Comparison of ENCODE assay signal across 7 cellular contexts in the genomic region with DNA sequence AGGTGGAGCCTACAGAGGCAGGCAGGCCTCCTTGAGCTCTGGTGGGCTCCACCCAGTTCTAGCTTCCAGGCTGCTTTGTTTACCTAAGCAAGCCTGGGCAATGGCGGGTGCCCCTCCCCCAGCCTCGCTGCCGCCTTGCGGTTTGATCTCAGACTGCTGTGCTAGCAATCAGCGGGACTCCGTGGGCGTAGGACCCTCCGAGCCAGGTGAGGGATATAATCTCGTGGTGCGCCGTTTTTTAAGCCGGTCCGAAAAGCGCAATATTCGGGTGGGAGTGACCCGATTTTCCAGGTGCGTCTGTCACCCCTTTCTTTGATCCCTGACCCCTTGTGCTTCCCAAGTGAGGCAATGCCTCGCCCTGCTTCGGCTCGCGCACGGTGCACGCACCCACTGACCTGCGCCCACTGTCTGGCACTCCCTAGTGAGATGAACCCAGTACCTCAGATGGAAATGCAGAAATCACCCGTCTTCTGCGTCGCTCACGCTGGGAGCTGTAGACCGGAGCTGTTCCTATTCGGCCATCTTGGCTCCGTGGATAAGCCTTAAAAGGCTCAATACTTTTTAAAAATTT. TPM values are rescaled to one million over a fixed set of nuclear protein-coding genes. Genes with fewer than 3 reads are reported as not detected.
DNase-seq lines count a peak whose midpoint lies in the region; ATAC-seq, FAIRE-seq and TF ChIP-seq lines count a peak whose summit lies in the region.
"Not testable (repeated sequence)": the region's sequence is repeated elsewhere in the genome, so short reads cannot be mapped to it uniquely, and the experiment has no call there.

No MANE protein-coding gene starts in this region.

- not testable (repeated sequence) for H3F3A ChIP-seq in smooth muscle cell (ENCODE audit: low read depth)

- H3K9me3 ChIP-seq in HUES6 (ENCODE audit: control insufficient read depth, insufficient read depth, low read depth, low read length); NT2/D1 (ENCODE audit: insufficient read depth, low read length); K562 (replicated peaks; ENCODE audit: control insufficient read depth, insufficient read depth, low read depth, low read length); smooth muscle cell (replicated peaks; ENCODE audit: low read depth): not testable (repeated sequence)

- TF ChIP-seq EP300 in K562 (IDR thresholded peaks at IDR 0.05; ENCODE audit: low read length), result not testable (repeated sequence)

- not testable (repeated sequence) for H3K4me1 ChIP-seq in HUES6 (ENCODE audit: control insufficient read depth, insufficient read depth, low read length); NT2/D1 (ENCODE audit: insufficient read depth, insufficient read length); K562 (replicated peaks in 1 of 2; ENCODE audit: control insufficient read depth in 2 of 2, insufficient read depth in 2 of 2, low read length in 2 of 2); smooth muscle cell (ENCODE audit: low read depth)

- CTCF ChIA-PET in Calu3 (lab: Charles Lee), result interaction anchor here (1.1 kb wide), 1 partner anchor 71 kb away, joined by 3 read pairs; no protein-coding TSS in a partner anchor
- CTCF ChIA-PET in K562 (lab: Yijun Ruan, JAX; ENCODE audit: low intra/inter-chr PET ratio), result not testable (repeated sequence)

- H3K27me3 ChIP-seq in H7 (ENCODE audit: control insufficient read depth, insufficient read depth, low read length); HUES6 (ENCODE audit: control insufficient read depth, insufficient read depth, low read length); NT2/D1 (ENCODE audit: insufficient read depth, insufficient read length); K562 (ENCODE audit: control insufficient read depth in 2 of 2, insufficient read depth in 2 of 2, low read length in 2 of 2); smooth muscle cell (ENCODE audit: low read depth): not testable (repeated sequence)

- not testable (repeated sequence) for BruUV-seq in Calu3 (replicated peaks; lab: Mats Ljungman, UMichigan)
- TSS peak; percentile 81 for BruUV-seq in K562 (replicated peaks; lab: Mats Ljungman, UMichigan)

- H3K4me2 ChIP-seq in K562 (ENCODE audit: insufficient read depth, low read length), result peak overlapping the region; percentile 70
- H3K4me2 ChIP-seq in smooth muscle cell, result not testable (repeated sequence)

- H3K9me1 ChIP-seq in K562 (ENCODE audit: control insufficient read depth, insufficient read depth, low read length), result not testable (repeated sequence)

- not testable (repeated sequence) for H4K20me1 ChIP-seq in K562 (replicated peaks; ENCODE audit: control insufficient read depth, insufficient read depth, low read length); smooth muscle cell (ENCODE audit: low read depth)

- H3K4me3 ChIP-seq in H7 (ENCODE audit: insufficient read depth, low read depth, low read length), result peak overlapping the region; percentile 23
- H3K4me3 ChIP-seq in HUES6 (ENCODE audit: low read depth, low read length), result peak overlapping the region; percentile 52
- H3K4me3 ChIP-seq in NT2/D1 (ENCODE audit: insufficient read length, low read depth), result peak overlapping the region; percentile 9
- peak overlapping the region; percentile 16 for H3K4me3 ChIP-seq in K562
- H3K4me3 ChIP-seq in smooth muscle cell, result peak overlapping the region; percentile 16

- peak; percentile 71 for ATAC-seq in K562

- H3K27ac Mint-ChIP-seq in Calu3 (ENCODE audit: unreplicated experiment), result peak overlapping the region; percentile 79
- H3K27ac Mint-ChIP-seq in mesothelial cell of epicardium, result not testable (repeated sequence)

- not testable (repeated sequence) for TF ChIP-seq CTCF in Calu3 (IDR thresholded peaks at IDR 0.05; ENCODE audit: unreplicated experiment); K562 (IDR thresholded peaks at IDR 0.05 in 2 of 3, conservative IDR thresholded peaks at IDR 0.05 in 1 of 3; ENCODE audit: insufficient read depth in 2 of 3, low read depth in 1 of 3, low read length in 3 of 3); mesothelial cell of epicardium (IDR thresholded peaks at IDR 0.05; ENCODE audit: unreplicated experiment); smooth muscle cell (IDR thresholded peaks at IDR 0.05; ENCODE audit: borderline replicate concordance, insufficient read depth, poor library complexity, severe bottlenecking)

- peaks cover 28% of the 10 kb centered on the region for H3K4me1 Mint-ChIP-seq in Calu3 (ENCODE audit: low read depth, unreplicated experiment)
- not testable (repeated sequence) for H3K4me1 Mint-ChIP-seq in mesothelial cell of epicardium

- POLR2A ChIA-PET in K562 (lab: Yijun Ruan, JAX), result interaction anchor here (0.9 to 1.3 kb wide), 4 partner anchors 10 to 198 kb away, joined by 3 to 5 read pairs (median 4); no protein-coding TSS in a partner anchor

- H2AFZ ChIP-seq in K562 (ENCODE audit: low read depth, low read length), result peak overlapping the region; percentile 83
- not testable (repeated sequence) for H2AFZ ChIP-seq in smooth muscle cell (ENCODE audit: low read depth)

- H3K9me3 Mint-ChIP-seq in Calu3 (ENCODE audit: low read depth, unreplicated experiment); mesothelial cell of epicardium: not testable (repeated sequence)

- H3K4me3 Mint-ChIP-seq in Calu3 (ENCODE audit: low read depth, unreplicated experiment), result peak overlapping the region; percentile 82
- peak overlapping the region; percentile 28 for H3K4me3 Mint-ChIP-seq in mesothelial cell of epicardium

- intact Hi-C loops in Calu3 (cut with micrococcal nuclease; ENCODE audit: unreplicated experiment); K562 (cut with micrococcal nuclease): not testable (repeated sequence)

- H3K27ac ChIP-seq in HUES6 (ENCODE audit: low read depth, low read length), result peak overlapping the region; percentile 64
- H3K27ac ChIP-seq in K562 (ENCODE audit: extremely low read depth, low read depth, low read length); smooth muscle cell (ENCODE audit: low read depth): not testable (repeated sequence)

- TF ChIP-seq RAD21 in K562 (CRISPR knock-in tag; conservative IDR thresholded peaks at IDR 0.05 in 1 of 2, IDR thresholded peaks at IDR 0.05 in 1 of 2), result not testable (repeated sequence)

- H3K79me2 ChIP-seq in K562 (ENCODE audit: control insufficient read depth, insufficient read depth, low read length); smooth muscle cell (ENCODE audit: low read depth): not testable (repeated sequence)

- DNase-seq in Calu3, result peak; percentile 76
- not testable (repeated sequence) for DNase-seq in H7; NT2/D1 (ENCODE audit: low read depth, low spot score); K562 (ENCODE audit: extremely low read depth in 1 of 4, low spot score in 3 of 4); mesothelial cell of epicardium (ENCODE audit: low spot score in 2 of 2, unreplicated experiment in 2 of 2); smooth muscle cell (lab: John Stamatoyannopoulos, UW; ENCODE audit: unreplicated experiment)

- WGBS in K562 (ENCODE audit: insufficient coverage, low coverage, missing lambda C conversion rate), result 2% methylated on average over 19 of the region's 31 CpGs
- 80% methylated on average over 30 of the region's 31 CpGs for WGBS in smooth muscle cell (ENCODE audit: low lambda C conversion rate)

- peak overlapping the region; percentile 36 for H3K9ac ChIP-seq in HUES6 (ENCODE audit: low read length)
- not testable (repeated sequence) for H3K9ac ChIP-seq in NT2/D1 (ENCODE audit: insufficient read length, low read depth); smooth muscle cell (ENCODE audit: low read depth)
- peak overlapping the region; percentile 12 to 72; a peak in 3 of 4 replicates for H3K9ac ChIP-seq in K562 (ENCODE audit: insufficient read depth in 1 of 2, low read depth in 2 of 2, low read length in 2 of 2)

- peaks cover 15% of the 10 kb centered on the region for H3K36me3 Mint-ChIP-seq in Calu3 (ENCODE audit: insufficient read depth, unreplicated experiment)
- H3K36me3 Mint-ChIP-seq in mesothelial cell of epicardium, result not testable (repeated sequence)

- not testable (repeated sequence) for H3K36me3 ChIP-seq in H7 (replicated peaks; ENCODE audit: control insufficient read depth, insufficient read depth, low read length); HUES6 (ENCODE audit: control insufficient read depth, insufficient read depth, low read length); NT2/D1 (ENCODE audit: insufficient read depth, insufficient read length, low read length); K562 (ENCODE audit: control insufficient read depth, insufficient read depth, low read length); smooth muscle cell (ENCODE audit: low read depth)

- FAIRE-seq in K562 (lab: Jason Lieb, UNC), result not testable (repeated sequence)

- in situ Hi-C loops in K562 (cut with MboI), result not testable (repeated sequence)

- H3K27me3 Mint-ChIP-seq in Calu3 (ENCODE audit: unreplicated experiment); mesothelial cell of epicardium (ENCODE audit: low read depth): not testable (repeated sequence)

- peak; percentile 52 for TF ChIP-seq POLR2A in K562 (conservative IDR thresholded peaks at IDR 0.05)

RNA-seq across cellular contexts. Expression of a gene that starts 52.0 kb away (rescaled TPM):
- total RNA-seq in Calu3 (2022) (242 and 249 TPM in 2 replicates), K562 (2014; rRNA removed) (0.86 and 1.5 TPM in 2 replicates), K562 (2014; rRNA removed; fragmentation: Illumina TruSeq; extraction: Trizol) (0.70 and 0.84 TPM in 2 replicates), K562 (2015; rRNA removed; fragmentation: Illumina TruSeq; extraction: Trizol) (0.83 and 1.1 TPM in 2 replicates), K562 (2021) (0.65 and 1.2 TPM in 2 replicates), mesothelial cell of epicardium (21.1 to 22.8 TPM (median 22.3 TPM) in 3 replicates), smooth muscle cell (12.0 and 12.8 TPM in 2 replicates)
- 14.6 and 25.4 TPM in 2 replicates for total RNA-seq in H7 (2014; rRNA removed; shearing (Covaris generic))
- total RNA-seq in K562 (2011; cell fraction: chromatin; rRNA removed; ENCODE audit: low replicate concordance), result 0.97 and 1.1 TPM in 2 replicates
- total RNA-seq in K562 (2011; cell fraction: nucleolus; rRNA removed), result 0.66 and 0.83 TPM in 2 replicates
- total RNA-seq in K562 (2011; cell fraction: nucleoplasm; rRNA removed), result 1.3 and 1.9 TPM in 2 replicates
- polyA plus RNA-seq in K562 (2011; rRNA removed) (0.22 and 2.4 TPM in 2 replicates), K562 (2014; fragmentation: Illumina TruSeq; extraction: Trizol) (1.1 and 1.3 TPM in 2 replicates), K562 (2014; fragmentation: Nextera tagmentation; extraction: Ambion mirVana) (1 to 10 TPM; 1.3 to 1.5 TPM), K562 (2014; rRNA removed) (0.47 and 0.90 TPM in 2 replicates), smooth muscle cell (1.2 and 5.2 TPM in 2 replicates)
- 0.21 and 0.69 TPM in 2 replicates for polyA plus RNA-seq in K562 (2011; cell fraction: cytosol; rRNA removed)
- polyA plus RNA-seq in K562 (2011; cell fraction: nucleus; rRNA removed), result 0.48 and 0.97 TPM in 2 replicates
- 1.5 and 2.0 TPM in 2 replicates for polyA plus RNA-seq in K562 (2012)
- polyA minus RNA-seq in K562 (2011; rRNA and poly(A)+ RNA removed), result 0.90 and 2.0 TPM in 2 replicates
- 1.0 and 1.3 TPM in 2 replicates for polyA minus RNA-seq in K562 (2011; cell fraction: cytosol; rRNA and poly(A)+ RNA removed)
- 1.3 and 2.2 TPM in 2 replicates for polyA minus RNA-seq in K562 (2011; cell fraction: nucleus; rRNA and poly(A)+ RNA removed)
